ENCODE assay signal across 29 cellular contexts in the genomic region with DNA sequence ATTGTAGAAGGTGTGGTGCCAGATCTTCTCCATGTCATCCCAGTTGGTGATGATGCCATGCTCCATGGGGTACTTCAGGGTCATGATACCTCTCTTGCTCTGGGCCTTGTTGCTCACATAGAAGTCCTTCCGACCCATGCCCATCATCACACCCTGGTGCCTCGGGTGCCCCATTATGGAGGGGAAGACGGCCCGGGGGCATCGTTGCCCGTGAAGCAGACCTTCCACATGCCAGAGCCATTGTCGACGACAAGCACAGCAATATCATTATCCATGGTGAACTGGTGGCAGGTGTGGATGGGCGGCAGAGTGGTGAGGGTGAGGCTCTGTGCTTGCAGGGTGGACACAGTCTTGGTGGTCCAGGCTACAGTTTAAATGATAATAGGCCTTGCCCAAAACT.
"Had no signal": no experiment of that assay in that cellular context is flagged by ENCODE, and none has a peak within 500 bp of the region (broad histone marks: within the 10 kb centered on the region; RNA-seq: fewer than 3 reads in every experiment).

No MANE protein-coding gene starts in this region.

- H3K4me3 Mint-ChIP-seq: dendritic cell treated with granulocyte-macrophage colony-stimulating factor and Interleukin-4, amounts not matched to agents 40 ng/mL and 50 ng/mL, for 4 days; effector memory CD8-positive, alpha-beta T cell; endodermal cell had no signal

- H3K27ac Mint-ChIP-seq: dendritic cell treated with granulocyte-macrophage colony-stimulating factor and Interleukin-4, amounts not matched to agents 40 ng/mL and 50 ng/mL, for 4 days; effector memory CD8-positive, alpha-beta T cell; endodermal cell had no signal

- DNase-seq: colonic mucosa; cortex of kidney; dermis blood vessel endothelial cell; dorsolateral prefrontal cortex; effector CD4-positive, alpha-beta T cell; effector CD8-positive, alpha-beta T cell; effector memory CD4-positive, alpha-beta T cell; effector memory CD8-positive, alpha-beta T cell; endodermal cell; erythroblast; esophagus squamous epithelium; foreskin fibroblast; foreskin keratinocyte; foreskin melanocyte; gastrocnemius medialis; glutamatergic neuron; head of caudate nucleus; heart right ventricle had no signal

- H3K36me3 ChIP-seq: colonic mucosa had no signal

- H3K27ac ChIP-seq: colonic mucosa, coronary artery, dorsolateral prefrontal cortex, epithelial cell of prostate, esophagus muscularis mucosa, esophagus squamous epithelium, foreskin keratinocyte, gastrocnemius medialis, gastroesophageal sphincter, heart left ventricle, heart right ventricle had no signal

- ATAC-seq: effector memory CD8-positive, alpha-beta T cell; esophagus mucosa; foreskin keratinocyte; gastroesophageal sphincter had no signal

- H3K4me1 Mint-ChIP-seq: endodermal cell had no signal

- H3K4me3 ChIP-seq: colonic mucosa, coronary artery, dorsolateral prefrontal cortex, esophagus muscularis mucosa, esophagus squamous epithelium, gastrocnemius medialis, gastroesophageal sphincter, heart left ventricle, heart right ventricle had no signal

- H3K27me3 ChIP-seq: colonic mucosa, dorsolateral prefrontal cortex, esophagus muscularis mucosa, esophagus squamous epithelium, foreskin keratinocyte, gastrocnemius medialis, gastroesophageal sphincter, heart left ventricle, heart right ventricle had no signal

- H3K4me1 ChIP-seq: colonic mucosa, esophagus squamous epithelium, foreskin keratinocyte, gastrocnemius medialis had no signal

- H3K27me3 Mint-ChIP-seq: dendritic cell treated with granulocyte-macrophage colony-stimulating factor and Interleukin-4, amounts not matched to agents 40 ng/mL and 50 ng/mL, for 4 days; effector memory CD8-positive, alpha-beta T cell had no signal

- FAIRE-seq: colon, endometrium, endothelial cell of umbilical vein, frontal cortex had no signal

- H3K9me3 ChIP-seq: colonic mucosa, gastrocnemius medialis had no signal
